8 cellular contexts compared by ENCODE assay signal in genomic region chr6:116476021-116476678, GRCh38. TPM values are rescaled to one million over a fixed set of nuclear protein-coding genes. Genes with fewer than 3 reads are reported as not detected.
DNase-seq lines count a peak whose midpoint lies in the region; ATAC-seq and TF ChIP-seq lines count a peak whose summit lies in the region.

No MANE protein-coding gene starts in this region.

- intact Hi-C loops in activated CD4-positive, alpha-beta T cell treated with anti-CD3 and anti-CD28 coated beads for 36 hours (cut with DNase I, micrococcal nuclease) = no loop called here
- intact Hi-C loops in left ventricle myocardium superior (cut with micrococcal nuclease) = no loop called here

- no peak overlapping the region for H3K27ac ChIP-seq in H9 (ENCODE audit: insufficient read length, low read depth, low read length)

- no peak overlapping the region for H2BK5ac ChIP-seq in H9 (ENCODE audit: insufficient read length, low read length)

- peak; percentile 50 for DNase-seq in activated CD4-positive, alpha-beta T cell treated with anti-CD3 and anti-CD28 coated beads for 36 hours
- DNase-seq in activated CD4-positive, alpha-beta T cell treated with anti-CD3 and anti-CD28 coated beads for 1 hour = no peak
- DNase-seq in NAMALWA (ENCODE audit: low spot score) = peak; percentile 64
- DNase-seq in left ventricle myocardium superior = no peak
- DNase-seq in H9 = no peak
- no peak for DNase-seq in activated CD4-positive, CD25-positive, alpha-beta regulatory T cell (lab: John Stamatoyannopoulos, UW)
- no peak for DNase-seq in NCI-H146 (lab: John Stamatoyannopoulos, UW)

- H2BK20ac ChIP-seq in H9 (ENCODE audit: low read depth, low read length, poor library complexity, severe bottlenecking) = no peak overlapping the region

- H3K4ac ChIP-seq in H9 (ENCODE audit: low read depth, low read length) = no peak overlapping the region

- H3K27ac Mint-ChIP-seq in activated CD4-positive, alpha-beta T cell treated with anti-CD3 and anti-CD28 coated beads for 36 hours = no peak overlapping the region
- H3K27ac Mint-ChIP-seq in H9 = no peak overlapping the region

- H3K27me3 Mint-ChIP-seq in activated CD4-positive, alpha-beta T cell treated with anti-CD3 and anti-CD28 coated beads for 36 hours = peaks cover 2% of the 10 kb centered on the region
- no peaks in the 10 kb centered on the region for H3K27me3 Mint-ChIP-seq in H9 (ENCODE audit: low read depth)

- H3K79me1 ChIP-seq in H9 (ENCODE audit: insufficient read depth, low read depth, low read length, poor library complexity, severe bottlenecking) = no peaks in the 10 kb centered on the region

- no peak overlapping the region for H3T11ph ChIP-seq in H9 (ENCODE audit: low read length)

- POLR2A ChIA-PET in activated CD4-positive, alpha-beta T cell treated with anti-CD3 and anti-CD28 coated beads for 36 hours (lab: Charles Lee) = no interaction called here

- H3K9ac ChIP-seq in H9 (ENCODE audit: extremely low read depth, insufficient read length, low read length) = no peak overlapping the region

- H3K56ac ChIP-seq in H9 (ENCODE audit: insufficient read length, low read depth, low read length) = no peak overlapping the region

- H2AFZ ChIP-seq in H9 (ENCODE audit: low read length) = no peak overlapping the region

- no peak overlapping the region for H4K5ac ChIP-seq in H9 (ENCODE audit: insufficient read length, low read depth, low read length)

- H2BK120ac ChIP-seq in H9 (ENCODE audit: low read depth, low read length, poor library complexity, severe bottlenecking) = no peak overlapping the region

- no peak overlapping the region for H4K8ac ChIP-seq in H9 (replicated peaks; ENCODE audit: insufficient read length, low read depth, low read length)

- H3K4me1 Mint-ChIP-seq in activated CD4-positive, alpha-beta T cell treated with anti-CD3 and anti-CD28 coated beads for 36 hours = peaks cover 18% of the 10 kb centered on the region
- peaks cover 0 to 2% of the 10 kb centered on the region in 2 experiments; a peak in 2 of 4 replicates for H3K4me1 Mint-ChIP-seq in H9

- CTCF ChIA-PET in activated CD4-positive, alpha-beta T cell treated with anti-CD3 and anti-CD28 coated beads for 36 hours (lab: Charles Lee) = interaction anchor here (1.0 kb wide), 1 partner anchor 276 kb away, joined by 3 read pairs; no protein-coding TSS in a partner anchor

- no peak overlapping the region for H3K18ac ChIP-seq in H9 (ENCODE audit: insufficient read length, low read depth, low read length)

- no peak overlapping the region for H4K91ac ChIP-seq in H9 (ENCODE audit: insufficient read length, low read depth, low read length)

- H3K36me3 Mint-ChIP-seq in activated CD4-positive, alpha-beta T cell treated with anti-CD3 and anti-CD28 coated beads for 36 hours (ENCODE audit: low read depth) = no peaks in the 10 kb centered on the region
- no peaks in the 10 kb centered on the region for H3K36me3 Mint-ChIP-seq in H9 (ENCODE audit: insufficient read depth in 1 of 3, low read depth in 3 of 3)

- no peak overlapping the region for H2AK5ac ChIP-seq in H9 (ENCODE audit: insufficient read length, low read length)

- H3K4me3 Mint-ChIP-seq in activated CD4-positive, alpha-beta T cell treated with anti-CD3 and anti-CD28 coated beads for 36 hours = no peak overlapping the region
- no peak overlapping the region for H3K4me3 Mint-ChIP-seq in H9

- no peak overlapping the region for H2BK15ac ChIP-seq in H9 (ENCODE audit: low read depth, low read length)

- H4K20me1 ChIP-seq in H9 (ENCODE audit: control insufficient read depth, insufficient read depth, insufficient read length) = no peaks in the 10 kb centered on the region

- no peaks in the 10 kb centered on the region for H3K23me2 ChIP-seq in H9 (ENCODE audit: insufficient read length, low read depth, low read length, poor library complexity, severe bottlenecking)

- no peak overlapping the region for H2BK12ac ChIP-seq in H9 (ENCODE audit: insufficient read length, low read depth, low read length)

- no peak overlapping the region for H3K23ac ChIP-seq in H9 (ENCODE audit: insufficient read length, low read depth, low read length)

- H3K27me3 ChIP-seq in H9 (ENCODE audit: insufficient read depth, low read length) = no peaks in the 10 kb centered on the region

- H3K4me1 ChIP-seq in H9 (ENCODE audit: insufficient read depth, low read length) = no peaks in the 10 kb centered on the region

- no peak overlapping the region for H3K4me2 ChIP-seq in H9 (ENCODE audit: insufficient read depth, insufficient read length, low read length)

- no CpG with 5 or more reads among the region's 4 CpGs for WGBS in H9 (ENCODE audit: extremely low coverage, insufficient read length, low lambda C conversion rate)

- H3K79me2 ChIP-seq in H9 (ENCODE audit: insufficient read depth, low read length) = no peaks in the 10 kb centered on the region

- H3K9me3 Mint-ChIP-seq in activated CD4-positive, alpha-beta T cell treated with anti-CD3 and anti-CD28 coated beads for 36 hours (ENCODE audit: low read depth) = no peaks in the 10 kb centered on the region
- H3K9me3 Mint-ChIP-seq in H9 = no peaks in the 10 kb centered on the region

- peak; percentile 95 for ATAC-seq in activated CD4-positive, alpha-beta T cell treated with anti-CD3 and anti-CD28 coated beads for 36 hours
- ATAC-seq in HG02642 (IDR thresholded peaks at IDR 0.05; ENCODE audit: poor library complexity, unreplicated experiment) (peak; percentile 100), left ventricle myocardium superior (peak; percentile 63)

- TF ChIP-seq CTCF in H9 (conservative IDR thresholded peaks at IDR 0.05) = no peak

- H3K9me3 ChIP-seq in H9 (ENCODE audit: control insufficient read depth, low read depth, low read length) = no peaks in the 10 kb centered on the region

- no peak overlapping the region for H3K14ac ChIP-seq in H9 (ENCODE audit: insufficient read depth, low read length)

RNA-seq across cellular contexts. Expression of gene CALHM6, which starts 15.0 kb away (rescaled TPM):
- total RNA-seq in activated CD4-positive, alpha-beta T cell treated with anti-CD3 and anti-CD28 coated beads for 36 hours = 10 to 100 TPM in 1 of 2 experiments, 1 to 10 TPM in 1; 7.1 to 10.0 TPM
- total RNA-seq in left ventricle myocardium superior (1.2 TPM), H9 (2021) (0.44 and 0.68 TPM in 2 replicates)

RNA-seq across cellular contexts. Expression of gene CALHM5, which starts 35.3 kb away (rescaled TPM):
- not detected for total RNA-seq in activated CD4-positive, alpha-beta T cell treated with anti-CD3 and anti-CD28 coated beads for 36 hours
- total RNA-seq in left ventricle myocardium superior (2.4 TPM), H9 (2021) (0.02 and 0.09 TPM in 2 replicates)

Comparison
In these comparisons a context has a peak if more than half of its experiments do, and no peak if none do; other contexts are left out.
1. DNase-seq: peak in activated CD4-positive, alpha-beta T cell treated with anti-CD3 and anti-CD28 coated beads for 36 hours (single experiment) and NAMALWA (single experiment); none in activated CD4-positive, alpha-beta T cell treated with anti-CD3 and anti-CD28 coated beads for 1 hour (single experiment), left ventricle myocardium superior (single experiment), H9 (single experiment), activated CD4-positive, CD25-positive, alpha-beta regulatory T cell (0 of 4) and NCI-H146 (single experiment).
2. Peak in every context shown above with its lines, with median percentiles within 50 percentile points of each other: ATAC-seq.